ENCODE assay signal across 1 cellular context in the genomic region with DNA sequence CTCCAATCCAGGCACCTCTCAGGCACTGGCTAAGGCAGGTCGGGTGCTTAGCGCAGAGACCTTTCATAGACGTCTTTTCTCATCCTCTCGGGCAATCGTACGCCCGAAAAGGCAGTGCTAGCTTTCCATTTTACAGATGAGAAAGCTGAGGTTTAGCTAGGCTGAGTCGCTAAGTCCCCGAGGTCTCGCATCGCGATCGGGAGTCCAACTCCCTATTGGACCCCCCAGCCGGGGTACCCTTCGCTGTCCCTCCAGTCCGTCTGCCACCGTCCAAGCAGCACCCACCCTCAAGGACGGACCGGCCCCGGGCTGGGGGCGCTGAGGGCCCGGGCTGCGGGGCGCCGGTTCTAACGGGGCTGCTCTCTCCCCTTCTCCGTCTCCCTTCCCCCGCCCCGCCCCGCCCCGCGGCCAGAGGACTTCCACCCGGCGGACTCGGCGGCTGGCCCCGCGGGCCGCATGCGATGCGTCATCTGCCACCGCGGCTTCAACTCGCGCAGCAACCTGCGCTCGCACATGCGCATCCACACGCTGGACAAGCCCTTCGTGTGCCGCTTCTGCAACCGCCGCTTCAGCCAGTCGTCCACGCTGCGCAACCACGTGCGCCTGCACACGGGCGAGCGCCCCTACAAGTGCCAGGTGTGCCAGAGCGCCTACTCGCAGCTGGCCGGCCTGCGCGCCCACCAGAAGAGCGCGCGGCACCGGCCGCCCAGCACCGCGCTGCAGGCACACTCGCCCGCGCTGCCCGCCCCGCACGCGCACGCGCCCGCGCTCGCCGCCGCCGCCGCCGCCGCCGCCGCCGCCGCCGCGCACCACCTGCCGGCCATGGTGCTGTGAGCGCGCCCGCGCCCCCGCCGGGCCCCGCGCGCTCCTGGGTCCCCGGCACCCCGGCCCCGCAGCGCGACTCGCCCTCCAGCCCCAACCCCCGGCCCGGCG.
TF ChIP-seq lines count a peak whose summit lies in the region.

No MANE protein-coding gene starts in this region.

TF ChIP-seq in HepG2, 621 proteins besides CTCF, POLR2A, EP300 and RAD21 (continued from another document and continues in another):
- TF ChIP-seq ZNF142 (CRISPR knock-in tag; IDR thresholded peaks at IDR 0.05) (peak; percentile 84; the same call in 1 of the 2 replicates), ZNF350 (CRISPR knock-in tag; IDR thresholded peaks at IDR 0.05; ENCODE audit: borderline replicate concordance, low read depth) (no peak), DR1 (CRISPR knock-in tag; IDR thresholded peaks at IDR 0.05) (peak; percentile 43; the same call in 1 of the 2 replicates), TCF7 (IDR thresholded peaks at IDR 0.05; ENCODE audit: low read depth) (no peak), KMT2B (CRISPR knock-in tag; IDR thresholded peaks at IDR 0.05) (peak; percentile 63; the same call in 1 of the 2 replicates), ZNF136 (CRISPR knock-in tag; IDR thresholded peaks at IDR 0.05; ENCODE audit: low read depth) (no peak), TOE1 (CRISPR knock-in tag; IDR thresholded peaks at IDR 0.05) (peak; percentile 64; the same call in 1 of the 2 replicates), ZFP36L2 (CRISPR knock-in tag; IDR thresholded peaks at IDR 0.05) (no peak), ETV6 (CRISPR knock-in tag; conservative IDR thresholded peaks at IDR 0.05) (peak; percentile 55; the same call in 1 of the 2 replicates), ZNF484 (CRISPR knock-in tag; IDR thresholded peaks at IDR 0.05; ENCODE audit: borderline replicate concordance, low read depth) (0 out of 2 replicates have a peak, but pooled peaks have one; percentile 69), TOPORS (CRISPR knock-in tag; IDR thresholded peaks at IDR 0.05) (no peak; the same call in none of the 2 replicates), ATF7-NPFF (CRISPR knock-in tag; IDR thresholded peaks at IDR 0.05; ENCODE audit: low read depth) (peak; percentile 72; the same call in 1 of the 2 replicates), ZNF569 (CRISPR knock-in tag; IDR thresholded peaks at IDR 0.05; ENCODE audit: borderline replicate concordance) (no peak), ZNF614 (CRISPR knock-in tag; IDR thresholded peaks at IDR 0.05; ENCODE audit: borderline replicate concordance) (peak; percentile 43; the same call in 1 of the 2 replicates), YY1 (IDR thresholded peaks at IDR 0.05; ENCODE audit: insufficient read depth, insufficient replicate concordance, low read depth, low read length) (no peak), PHF20 (CRISPR knock-in tag; IDR thresholded peaks at IDR 0.05) (0 out of 2 replicates have a peak, but pooled peaks have one; percentile 28), BRD4 (CRISPR knock-in tag; IDR thresholded peaks at IDR 0.05) (no peak), ZSCAN9 (CRISPR knock-in tag; IDR thresholded peaks at IDR 0.05; ENCODE audit: borderline replicate concordance) (peak; percentile 45; the same call in 1 of the 2 replicates), ZNF552 (CRISPR knock-in tag; IDR thresholded peaks at IDR 0.05; ENCODE audit: borderline replicate concordance) (peak; percentile 72; the same call in 1 of the 2 replicates), ARHGAP35 (CRISPR knock-in tag; IDR thresholded peaks at IDR 0.05; ENCODE audit: borderline replicate concordance) (0 out of 2 replicates have a peak, but pooled peaks have one; percentile 68), NR2F6 (IDR thresholded peaks at IDR 0.05) (no peak), NR2F6 (CRISPR knock-in tag; IDR thresholded peaks at IDR 0.05) (peak; percentile 23; the same call in 1 of the 2 replicates), LCORL (IDR thresholded peaks at IDR 0.05) (no peak), LCORL (CRISPR knock-in tag; IDR thresholded peaks at IDR 0.05) (peak; percentile 62; the same call in 1 of the 2 replicates), RBAK (CRISPR knock-in tag; IDR thresholded peaks at IDR 0.05) (no peak), AGO1 (IDR thresholded peaks at IDR 0.05; ENCODE audit: low read depth, low read length, poor library complexity, severe bottlenecking) (no peak), CBFB (CRISPR knock-in tag; IDR thresholded peaks at IDR 0.05) (peak; percentile 56; the same call in 1 of the 2 replicates), ZC3H4 (CRISPR knock-in tag; IDR thresholded peaks at IDR 0.05; ENCODE audit: borderline replicate concordance) (no peak), DPF2 (CRISPR knock-in tag; IDR thresholded peaks at IDR 0.05; ENCODE audit: borderline replicate concordance, low read depth) (no peak), NFIB (CRISPR knock-in tag; IDR thresholded peaks at IDR 0.05; ENCODE audit: borderline replicate concordance) (no peak), SIN3B (IDR thresholded peaks at IDR 0.05; ENCODE audit: low read length) (no peak), IRF2 (CRISPR knock-in tag; IDR thresholded peaks at IDR 0.05) (peak; percentile 43; the same call in 1 of the 2 replicates), ZBTB8A (CRISPR knock-in tag; IDR thresholded peaks at IDR 0.05; ENCODE audit: borderline replicate concordance, low read depth) (no peak), RNF2 (conservative IDR thresholded peaks at IDR 0.05; ENCODE audit: low read depth) (peak; percentile 87), ZNF878 (CRISPR knock-in tag; IDR thresholded peaks at IDR 0.05) (no peak), ZNF160 (CRISPR knock-in tag; IDR thresholded peaks at IDR 0.05) (peak; percentile 73; the same call in 1 of the 2 replicates), THAP7 (CRISPR knock-in tag; IDR thresholded peaks at IDR 0.05) (0 out of 2 replicates have a peak, but pooled peaks have one; percentile 33), ZSCAN12 (CRISPR knock-in tag; IDR thresholded peaks at IDR 0.05) (no peak), ZSCAN30 (CRISPR knock-in tag; IDR thresholded peaks at IDR 0.05) (no peak), MZF1 (CRISPR knock-in tag; IDR thresholded peaks at IDR 0.05; ENCODE audit: borderline replicate concordance) (no peak), SRSF9 (IDR thresholded peaks at IDR 0.05; ENCODE audit: borderline replicate concordance, insufficient read depth, low read depth, low read length, poor library complexity, severe bottlenecking) (no peak), ZNF724P (CRISPR knock-in tag; IDR thresholded peaks at IDR 0.05; ENCODE audit: borderline replicate concordance) (no peak)
- TF ChIP-seq, protein P1, sequence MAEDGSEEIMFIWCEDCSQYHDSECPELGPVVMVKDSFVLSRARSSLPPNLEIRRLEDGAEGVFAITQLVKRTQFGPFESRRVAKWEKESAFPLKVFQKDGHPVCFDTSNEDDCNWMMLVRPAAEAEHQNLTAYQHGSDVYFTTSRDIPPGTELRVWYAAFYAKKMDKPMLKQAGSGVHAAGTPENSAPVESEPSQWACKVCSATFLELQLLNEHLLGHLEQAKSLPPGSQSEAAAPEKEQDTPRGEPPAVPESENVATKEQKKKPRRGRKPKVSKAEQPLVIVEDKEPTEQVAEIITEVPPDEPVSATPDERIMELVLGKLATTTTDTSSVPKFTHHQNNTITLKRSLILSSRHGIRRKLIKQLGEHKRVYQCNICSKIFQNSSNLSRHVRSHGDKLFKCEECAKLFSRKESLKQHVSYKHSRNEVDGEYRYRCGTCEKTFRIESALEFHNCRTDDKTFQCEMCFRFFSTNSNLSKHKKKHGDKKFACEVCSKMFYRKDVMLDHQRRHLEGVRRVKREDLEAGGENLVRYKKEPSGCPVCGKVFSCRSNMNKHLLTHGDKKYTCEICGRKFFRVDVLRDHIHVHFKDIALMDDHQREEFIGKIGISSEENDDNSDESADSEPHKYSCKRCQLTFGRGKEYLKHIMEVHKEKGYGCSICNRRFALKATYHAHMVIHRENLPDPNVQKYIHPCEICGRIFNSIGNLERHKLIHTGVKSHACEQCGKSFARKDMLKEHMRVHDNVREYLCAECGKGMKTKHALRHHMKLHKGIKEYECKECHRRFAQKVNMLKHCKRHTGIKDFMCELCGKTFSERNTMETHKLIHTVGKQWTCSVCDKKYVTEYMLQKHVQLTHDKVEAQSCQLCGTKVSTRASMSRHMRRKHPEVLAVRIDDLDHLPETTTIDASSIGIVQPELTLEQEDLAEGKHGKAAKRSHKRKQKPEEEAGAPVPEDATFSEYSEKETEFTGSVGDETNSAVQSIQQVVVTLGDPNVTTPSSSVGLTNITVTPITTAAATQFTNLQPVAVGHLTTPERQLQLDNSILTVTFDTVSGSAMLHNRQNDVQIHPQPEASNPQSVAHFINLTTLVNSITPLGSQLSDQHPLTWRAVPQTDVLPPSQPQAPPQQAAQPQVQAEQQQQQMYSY (CRISPR knock-in tag; IDR thresholded peaks at IDR 0.05): peak; percentile 64
- TF ChIP-seq, protein P2, sequence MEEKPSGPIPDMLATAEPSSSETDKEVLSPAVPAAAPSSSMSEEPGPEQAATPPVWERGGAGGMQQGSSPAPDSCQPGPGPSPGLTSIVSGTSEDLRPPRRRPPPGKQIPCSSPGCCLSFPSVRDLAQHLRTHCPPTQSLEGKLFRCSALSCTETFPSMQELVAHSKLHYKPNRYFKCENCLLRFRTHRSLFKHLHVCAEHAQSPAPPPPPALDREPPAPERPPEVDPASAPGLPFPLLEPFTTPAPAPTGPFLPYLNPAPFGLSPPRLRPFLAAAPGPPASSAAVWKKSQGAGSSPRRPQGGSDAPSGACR (CRISPR knock-in tag; IDR thresholded peaks at IDR 0.05): peak; percentile 86
- TF ChIP-seq, protein P3, sequence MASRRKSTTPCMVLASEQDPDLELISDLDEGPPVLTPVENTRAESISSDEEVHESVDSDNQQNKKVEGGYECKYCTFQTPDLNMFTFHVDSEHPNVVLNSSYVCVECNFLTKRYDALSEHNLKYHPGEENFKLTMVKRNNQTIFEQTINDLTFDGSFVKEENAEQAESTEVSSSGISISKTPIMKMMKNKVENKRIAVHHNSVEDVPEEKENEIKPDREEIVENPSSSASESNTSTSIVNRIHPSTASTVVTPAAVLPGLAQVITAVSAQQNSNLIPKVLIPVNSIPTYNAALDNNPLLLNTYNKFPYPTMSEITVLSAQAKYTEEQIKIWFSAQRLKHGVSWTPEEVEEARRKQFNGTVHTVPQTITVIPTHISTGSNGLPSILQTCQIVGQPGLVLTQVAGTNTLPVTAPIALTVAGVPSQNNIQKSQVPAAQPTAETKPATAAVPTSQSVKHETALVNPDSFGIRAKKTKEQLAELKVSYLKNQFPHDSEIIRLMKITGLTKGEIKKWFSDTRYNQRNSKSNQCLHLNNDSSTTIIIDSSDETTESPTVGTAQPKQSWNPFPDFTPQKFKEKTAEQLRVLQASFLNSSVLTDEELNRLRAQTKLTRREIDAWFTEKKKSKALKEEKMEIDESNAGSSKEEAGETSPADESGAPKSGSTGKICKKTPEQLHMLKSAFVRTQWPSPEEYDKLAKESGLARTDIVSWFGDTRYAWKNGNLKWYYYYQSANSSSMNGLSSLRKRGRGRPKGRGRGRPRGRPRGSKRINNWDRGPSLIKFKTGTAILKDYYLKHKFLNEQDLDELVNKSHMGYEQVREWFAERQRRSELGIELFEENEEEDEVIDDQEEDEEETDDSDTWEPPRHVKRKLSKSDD (CRISPR knock-in tag; IDR thresholded peaks at IDR 0.05; ENCODE audit: low read depth): peak; percentile 60; the same call in 1 of the 2 replicates
- TF ChIP-seq, protein P4, sequence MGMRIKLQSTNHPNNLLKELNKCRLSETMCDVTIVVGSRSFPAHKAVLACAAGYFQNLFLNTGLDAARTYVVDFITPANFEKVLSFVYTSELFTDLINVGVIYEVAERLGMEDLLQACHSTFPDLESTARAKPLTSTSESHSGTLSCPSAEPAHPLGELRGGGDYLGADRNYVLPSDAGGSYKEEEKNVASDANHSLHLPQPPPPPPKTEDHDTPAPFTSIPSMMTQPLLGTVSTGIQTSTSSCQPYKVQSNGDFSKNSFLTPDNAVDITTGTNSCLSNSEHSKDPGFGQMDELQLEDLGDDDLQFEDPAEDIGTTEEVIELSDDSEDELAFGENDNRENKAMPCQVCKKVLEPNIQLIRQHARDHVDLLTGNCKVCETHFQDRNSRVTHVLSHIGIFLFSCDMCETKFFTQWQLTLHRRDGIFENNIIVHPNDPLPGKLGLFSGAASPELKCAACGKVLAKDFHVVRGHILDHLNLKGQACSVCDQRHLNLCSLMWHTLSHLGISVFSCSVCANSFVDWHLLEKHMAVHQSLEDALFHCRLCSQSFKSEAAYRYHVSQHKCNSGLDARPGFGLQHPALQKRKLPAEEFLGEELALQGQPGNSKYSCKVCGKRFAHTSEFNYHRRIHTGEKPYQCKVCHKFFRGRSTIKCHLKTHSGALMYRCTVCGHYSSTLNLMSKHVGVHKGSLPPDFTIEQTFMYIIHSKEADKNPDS (CRISPR knock-in tag; IDR thresholded peaks at IDR 0.05): 0 out of 2 replicates have a peak, but pooled peaks have one; percentile 71
